ENCODE assay signal across 8 cellular contexts in the genomic region with DNA sequence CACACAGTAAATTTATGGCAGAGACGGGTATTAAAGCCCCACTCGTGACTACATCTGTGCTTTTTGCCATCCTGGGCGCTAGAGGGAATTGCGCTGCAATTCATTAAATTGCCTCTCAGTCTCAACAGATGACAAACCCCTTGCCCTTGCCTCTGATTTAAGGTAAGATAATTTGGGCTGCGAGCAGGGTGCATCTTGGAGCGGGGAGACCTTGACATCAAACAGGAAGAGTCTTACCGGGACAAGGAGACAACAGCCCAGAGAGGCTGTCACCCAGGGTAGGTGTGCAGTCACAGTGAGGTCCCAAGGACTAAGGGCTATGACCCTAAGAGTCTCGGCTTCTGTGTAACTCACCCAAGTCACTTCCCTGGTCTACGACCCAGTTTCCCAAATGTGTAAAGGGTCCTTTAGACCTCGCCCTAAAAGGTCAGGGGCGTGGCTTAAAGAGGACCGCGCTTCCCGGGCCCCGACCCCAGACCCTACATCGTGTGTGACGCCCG. TPM values are rescaled to one million over a fixed set of nuclear protein-coding genes. Genes with fewer than 3 reads are reported as not detected.
DNase-seq lines count a peak whose midpoint lies in the region; ATAC-seq and TF ChIP-seq lines count a peak whose summit lies in the region.

No MANE protein-coding gene starts in this region.

- H3K4me2 ChIP-seq in SU-DHL-6 (ENCODE audit: low read depth, low read length, poor library complexity, severe bottlenecking): peak overlapping the region; percentile 88

- TF ChIP-seq CTCF in SU-DHL-6 (IDR thresholded peaks at IDR 0.05; ENCODE audit: insufficient read depth, low read length, poor library complexity, severe bottlenecking) (no peak), esophagus squamous epithelium (IDR thresholded peaks at IDR 0.05) (peak in 1 of 6 experiments; percentile 18), neutrophil (IDR thresholded peaks at IDR 0.05) (no peak)

- no peaks in the 10 kb centered on the region for H3K9me3 Mint-ChIP-seq in activated CD8-positive, alpha-beta memory T cell treated with anti-CD3 and anti-CD28 coated beads, Interleukin-2, amount 10 ng/mL, durations not matched to agents 7 days and 5 days (ENCODE audit: low read depth)

- H3F3A ChIP-seq in SU-DHL-6 (ENCODE audit: insufficient read depth): peaks cover 26% of the 10 kb centered on the region

- H3K9ac ChIP-seq in SU-DHL-6 (ENCODE audit: low read length): peak overlapping the region; percentile 70

- intact Hi-C loops in esophagus squamous epithelium (cut with DNase I): no loop called here

- H3K4me1 ChIP-seq in esophagus squamous epithelium (peaks cover 8 to 44% (median 14%) of the 10 kb centered on the region in 3 donors), neutrophil (ENCODE audit: control insufficient read depth in 1 of 2, insufficient read depth in 1 of 2, low read depth in 1 of 2, low read length in 1 of 2) (peaks cover 38% of the 10 kb centered on the region in 2 experiments)

- H2AFZ ChIP-seq in SU-DHL-6 (ENCODE audit: low read depth, low read length, severe bottlenecking): peak overlapping the region; percentile 96

- no peaks in the 10 kb centered on the region for H3K27me3 Mint-ChIP-seq in activated CD8-positive, alpha-beta memory T cell treated with anti-CD3 and anti-CD28 coated beads, Interleukin-2, amount 10 ng/mL, durations not matched to agents 7 days and 5 days

- H3K9me3 ChIP-seq in SU-DHL-6 (ENCODE audit: insufficient read depth, low read length) (no peaks in the 10 kb centered on the region), esophagus squamous epithelium (no peaks in the 10 kb centered on the region), neutrophil (no peaks in the 10 kb centered on the region)

- H3K36me3 Mint-ChIP-seq in activated CD8-positive, alpha-beta memory T cell treated with anti-CD3 and anti-CD28 coated beads, Interleukin-2, amount 10 ng/mL, durations not matched to agents 7 days and 5 days: peaks cover 10% of the 10 kb centered on the region

- WGBS in esophagus squamous epithelium, 2 donors: 14 to 25% methylated on average over 12 to 17 of the region's 18 CpGs

- H3K79me2 ChIP-seq in SU-DHL-6 (ENCODE audit: insufficient read depth, low read length): no peaks in the 10 kb centered on the region

- H3K36me3 ChIP-seq in SU-DHL-6 (ENCODE audit: low read length) (peaks cover 16% of the 10 kb centered on the region; the same call in 1 of the 2 replicates), esophagus squamous epithelium (peaks cover 0 to 29% (median under 1%) of the 10 kb centered on the region in 3 donors), neutrophil (peaks cover 8% of the 10 kb centered on the region)

- H3K27me3 ChIP-seq in SU-DHL-6 (ENCODE audit: low read length) (no peaks in the 10 kb centered on the region), esophagus squamous epithelium (no peaks in the 10 kb centered on the region), neutrophil (no peaks in the 10 kb centered on the region)

- CTCF ChIA-PET in activated CD8-positive, alpha-beta memory T cell treated with anti-CD3 and anti-CD28 coated beads, Interleukin-2, amount 10 ng/mL, durations not matched to agents 7 days and 5 days (lab: Charles Lee): interaction anchor here (0.8 to 1.0 kb wide), 3 partner anchors 12 to 42 kb away, joined by 3 to 4 read pairs (median 3); a partner anchor contains a TSS

- peak overlapping the region; percentile 65 for H3K27ac ChIP-seq in SU-DHL-6 (ENCODE audit: low read depth, low read length)
- peak overlapping the region; percentile 92 to 98 (median 96) for H3K27ac ChIP-seq in esophagus squamous epithelium
- H3K27ac ChIP-seq in neutrophil: peak overlapping the region; percentile 96

- H3K4me3 ChIP-seq in SU-DHL-6 (ENCODE audit: insufficient read depth, low read length, poor library complexity, severe bottlenecking) (peak overlapping the region; percentile 81), esophagus squamous epithelium (peak overlapping the region; percentile 69 to 91 (median 82)), neutrophil (ENCODE audit: low read depth in 1 of 2, low read length in 1 of 2) (peak overlapping the region; percentile 79 to 99)

- no peak for ATAC-seq in activated CD8-positive, alpha-beta memory T cell treated with anti-CD3 and anti-CD28 coated beads, Interleukin-2, amount 10 ng/mL, durations not matched to agents 7 days and 5 days
- ATAC-seq in HG03045 (IDR thresholded peaks at IDR 0.05; ENCODE audit: unreplicated experiment) (peak; percentile 19), HG02970 (IDR thresholded peaks at IDR 0.05; ENCODE audit: low FRiP score, unreplicated experiment) (no peak)

- peaks cover 17% of the 10 kb centered on the region for H3K4me1 Mint-ChIP-seq in activated CD8-positive, alpha-beta memory T cell treated with anti-CD3 and anti-CD28 coated beads, Interleukin-2, amount 10 ng/mL, durations not matched to agents 7 days and 5 days

- DNase-seq in activated CD8-positive, alpha-beta memory T cell treated with anti-CD3 and anti-CD28 coated beads, Interleukin-2, amount 10 ng/mL, durations not matched to agents 7 days and 5 days: no peak
- no peak for DNase-seq in activated CD8-positive, alpha-beta memory T cell treated with anti-CD3 and anti-CD28 coated beads, Interleukin-2, amount 50 U/mL, for 48 hours
- no peak for DNase-seq in esophagus squamous epithelium (lab: John Stamatoyannopoulos, UW)
- no peak for DNase-seq in epidermal melanocyte (ENCODE audit: insufficient read length, low spot score)

- H4K20me1 ChIP-seq in SU-DHL-6 (ENCODE audit: low read depth, low read length): no peaks in the 10 kb centered on the region

- H3K27ac Mint-ChIP-seq in activated CD8-positive, alpha-beta memory T cell treated with anti-CD3 and anti-CD28 coated beads, Interleukin-2, amount 10 ng/mL, durations not matched to agents 7 days and 5 days: peak overlapping the region; percentile 85

- TF ChIP-seq POLR2A in esophagus squamous epithelium (IDR thresholded peaks at IDR 0.05): no peak

- peak overlapping the region; percentile 81 for H3K4me3 Mint-ChIP-seq in activated CD8-positive, alpha-beta memory T cell treated with anti-CD3 and anti-CD28 coated beads, Interleukin-2, amount 10 ng/mL, durations not matched to agents 7 days and 5 days

- no peaks in the 10 kb centered on the region for H3K9me2 ChIP-seq in SU-DHL-6 (replicated peaks; ENCODE audit: insufficient read depth, low read length)

RNA-seq across cellular contexts. Expression of a gene that starts 0.4 kb away (rescaled TPM):
- 10 to 100 TPM; 16.1 to 20.5 TPM for total RNA-seq in activated CD8-positive, alpha-beta memory T cell treated with anti-CD3 and anti-CD28 coated beads, Interleukin-2, amount 10 ng/mL, durations not matched to agents 7 days and 5 days
- total RNA-seq in esophagus squamous epithelium: 100 to 1,000 TPM in 2 of 4 donors, 10 to 100 TPM in 2; 72.1 to 145 (median 106) TPM

RNA-seq across cellular contexts. Expression of a gene that starts 42.0 kb away (rescaled TPM):
- 10 to 100 TPM; 39.0 to 42.1 TPM for total RNA-seq in activated CD8-positive, alpha-beta memory T cell treated with anti-CD3 and anti-CD28 coated beads, Interleukin-2, amount 10 ng/mL, durations not matched to agents 7 days and 5 days
- 10 to 100 TPM; 10.2 to 20.1 (median 13.5) TPM for total RNA-seq in esophagus squamous epithelium
